Comparison of ENCODE assay signal across 8 cellular contexts in genomic region chr3:47420511-47421484, GRCh38. TPM values are rescaled to one million over a fixed set of nuclear protein-coding genes. Genes with fewer than 3 reads are reported as not detected.
DNase-seq lines count a peak whose midpoint lies in the region; ATAC-seq and TF ChIP-seq lines count a peak whose summit lies in the region.

No MANE protein-coding gene starts in this region.

- no peak overlapping the region for H3K4me3 ChIP-seq in kidney epithelial cell (ENCODE audit: low read depth, low read length)

- no peaks in the 10 kb centered on the region for H3K27me3 Mint-ChIP-seq in central memory CD8-positive, alpha-beta T cell

- H3K36me3 ChIP-seq in kidney epithelial cell (ENCODE audit: control insufficient read depth, insufficient read depth, low read length), result peaks cover 4% of the 10 kb centered on the region

- H3K4me1 Mint-ChIP-seq in central memory CD8-positive, alpha-beta T cell, result peaks cover 12% of the 10 kb centered on the region

- peak overlapping the region; percentile 57 for H3K4me3 Mint-ChIP-seq in central memory CD8-positive, alpha-beta T cell

- no peaks in the 10 kb centered on the region for H3K9me3 Mint-ChIP-seq in central memory CD8-positive, alpha-beta T cell

- no peaks in the 10 kb centered on the region for H3K27me3 ChIP-seq in kidney epithelial cell (ENCODE audit: control insufficient read depth, insufficient read depth, low read length)

- peak; percentile 93 for TF ChIP-seq CTCF in kidney epithelial cell (IDR thresholded peaks at IDR 0.05; ENCODE audit: insufficient read depth, low read length, poor library complexity, severe bottlenecking)

- ATAC-seq in HG02973 (IDR thresholded peaks at IDR 0.05; ENCODE audit: unreplicated experiment), result peak; percentile 68
- peak; percentile 94 for ATAC-seq in central memory CD8-positive, alpha-beta T cell (replicated peaks; ENCODE audit: extremely low read depth, poor library complexity, severe bottlenecking)

- H3K36me3 Mint-ChIP-seq in central memory CD8-positive, alpha-beta T cell (ENCODE audit: insufficient read depth), result peaks cover 14% of the 10 kb centered on the region

- peak overlapping the region; percentile 83 for H3K27ac Mint-ChIP-seq in central memory CD8-positive, alpha-beta T cell (ENCODE audit: low read depth)

- peak; percentile 54 to 78 (median 54) for DNase-seq in NCI-H1417 (lab: John Stamatoyannopoulos, UW)
- no peak for DNase-seq in NCI-H1417 treated with DMSO at 0.1 percent for 48 hours (lab: John Stamatoyannopoulos, UW)
- peak; percentile 30 for DNase-seq in NCI-H2171 treated with DMSO at 0.1 percent for 48 hours (lab: John Stamatoyannopoulos, UW)
- peak; percentile 74 to 91 (median 78) for DNase-seq in activated CD4-positive, CD25-positive, alpha-beta regulatory T cell (lab: John Stamatoyannopoulos, UW)
- DNase-seq in central memory CD8-positive, alpha-beta T cell (ENCODE audit: low spot score in 2 of 2), result peak; percentile 85 to 88
- peak; percentile 56 for DNase-seq in kidney epithelial cell (ENCODE audit: low read depth)
- DNase-seq in stimulated activated CD4-positive, alpha-beta T cell treated with anti-CD3 and anti-CD28 coated beads, Interleukin-15, amount 100 ng/mL, for 48 hours (ENCODE audit: low read depth in 2 of 2), result peak; percentile 80 to 88

RNA-seq across cellular contexts. Expression of gene PTPN23, which starts 40.0 kb away (rescaled TPM):
- total RNA-seq in kidney epithelial cell, result 20.9 and 31.1 TPM in 2 replicates

RNA-seq across cellular contexts. Expression of gene SCAP, which starts 54.9 kb away (rescaled TPM):
- 67.4 and 70.9 TPM in 2 replicates for total RNA-seq in kidney epithelial cell
